Comparison of ENCODE assay signal across 1 cellular context in genomic region chr17:61416540-61417363, GRCh38.
TF ChIP-seq lines count a peak whose summit lies in the region.

No MANE protein-coding gene starts in this region.

TF ChIP-seq in HepG2, 621 proteins besides CTCF, POLR2A, EP300 and RAD21 (continued from another document and continues in another):
- TF ChIP-seq HMGXB4 (CRISPR knock-in tag; IDR thresholded peaks at IDR 0.05; ENCODE audit: borderline replicate concordance in 1 of 2, low read depth in 1 of 2) (peak; percentile 84 to 86; a peak in 3 of 4 replicates), ONECUT2 (CRISPR knock-in tag; IDR thresholded peaks at IDR 0.05) (no peak), LCORL (IDR thresholded peaks at IDR 0.05) (no peak), LCORL (CRISPR knock-in tag; IDR thresholded peaks at IDR 0.05) (0 out of 2 replicates have a peak, but pooled peaks have one; percentile 52), MAZ (IDR thresholded peaks at IDR 0.05; ENCODE audit: borderline replicate concordance, low read depth, low read length) (0 out of 2 replicates have a peak, but pooled peaks have one; percentile 59), MAZ (CRISPR knock-in tag; IDR thresholded peaks at IDR 0.05; ENCODE audit: low read depth) (peak; percentile 70), KDM1A (CRISPR knock-in tag; IDR thresholded peaks at IDR 0.05) (0 out of 2 replicates have a peak, but pooled peaks have one; percentile 34), HNRNPUL1 (IDR thresholded peaks at IDR 0.05; ENCODE audit: low read depth, low read length) (no peak), MYPOP (CRISPR knock-in tag; IDR thresholded peaks at IDR 0.05) (no peak), KIAA2018 (CRISPR knock-in tag; IDR thresholded peaks at IDR 0.05; ENCODE audit: borderline replicate concordance) (no peak), HOXD1 (CRISPR knock-in tag; IDR thresholded peaks at IDR 0.05) (no peak; the same call in none of the 2 replicates), NFIC (IDR thresholded peaks at IDR 0.05; ENCODE audit: low read length) (no peak), ZZZ3 (CRISPR knock-in tag; IDR thresholded peaks at IDR 0.05; ENCODE audit: borderline replicate concordance) (no peak), YY1 (IDR thresholded peaks at IDR 0.05; ENCODE audit: insufficient read depth, insufficient replicate concordance, low read depth, low read length) (peak; percentile 54), SP2 (CRISPR knock-in tag; IDR thresholded peaks at IDR 0.05) (no peak), SATB2 (CRISPR knock-in tag; IDR thresholded peaks at IDR 0.05) (no peak), AFF4 (CRISPR knock-in tag; IDR thresholded peaks at IDR 0.05) (no peak), PHF5A (CRISPR knock-in tag; IDR thresholded peaks at IDR 0.05; ENCODE audit: low read depth, unreplicated experiment) (no peak), ZNF768 (CRISPR knock-in tag; IDR thresholded peaks at IDR 0.05) (no peak; the same call in 1 of the 2 replicates), ZMYM3 (CRISPR knock-in tag; IDR thresholded peaks at IDR 0.05) (peak; percentile 60; the same call in 1 of the 2 replicates), ZNF782 (CRISPR knock-in tag; IDR thresholded peaks at IDR 0.05; ENCODE audit: borderline replicate concordance) (peak; percentile 61; the same call in 1 of the 2 replicates), ZNF766 (CRISPR knock-in tag; IDR thresholded peaks at IDR 0.05; ENCODE audit: borderline replicate concordance) (no peak), ZNF709 (CRISPR knock-in tag; IDR thresholded peaks at IDR 0.05) (no peak), CEBPG (CRISPR knock-in tag; IDR thresholded peaks at IDR 0.05) (no peak; the same call in 1 of the 2 replicates), THAP9 (CRISPR knock-in tag; IDR thresholded peaks at IDR 0.05; ENCODE audit: borderline replicate concordance) (peak; percentile 77; the same call in 1 of the 2 replicates), ZNF121 (CRISPR knock-in tag; IDR thresholded peaks at IDR 0.05) (no peak), JUN (CRISPR knock-in tag; IDR thresholded peaks at IDR 0.05) (no peak), TOPORS (CRISPR knock-in tag; IDR thresholded peaks at IDR 0.05) (peak; percentile 61; the same call in 1 of the 2 replicates), NFRKB (IDR thresholded peaks at IDR 0.05) (no peak), ZNF281 (CRISPR knock-in tag; IDR thresholded peaks at IDR 0.05; ENCODE audit: borderline replicate concordance) (peak; percentile 37; the same call in 1 of the 2 replicates), ARID3A (IDR thresholded peaks at IDR 0.05; ENCODE audit: low read depth, low read length) (no peak), KDM5B (CRISPR knock-in tag; IDR thresholded peaks at IDR 0.05; ENCODE audit: borderline replicate concordance) (peak; percentile 60; the same call in 1 of the 2 replicates), SIX4 (CRISPR knock-in tag; IDR thresholded peaks at IDR 0.05) (no peak), MED13 (CRISPR knock-in tag; IDR thresholded peaks at IDR 0.05) (peak; percentile 35; the same call in 1 of the 2 replicates), ZNF101 (CRISPR knock-in tag; IDR thresholded peaks at IDR 0.05; ENCODE audit: borderline replicate concordance, low read depth) (no peak), KLF6 (CRISPR knock-in tag; IDR thresholded peaks at IDR 0.05) (no peak), ZNF776 (CRISPR knock-in tag; IDR thresholded peaks at IDR 0.05) (peak; percentile 65; the same call in 1 of the 2 replicates), ZNF816 (CRISPR knock-in tag; IDR thresholded peaks at IDR 0.05; ENCODE audit: borderline replicate concordance) (no peak)
